In genomic region chrX:7926501-7926900, GRCh38 we compare ENCODE assay signal across 9 cellular contexts. TPM values are rescaled to one million over a fixed set of nuclear protein-coding genes. Genes with fewer than 3 reads are reported as not detected.
DNase-seq lines count a peak whose midpoint lies in the region; ATAC-seq and TF ChIP-seq lines count a peak whose summit lies in the region.
"Had no signal": no experiment of that assay in that cellular context is flagged by ENCODE, and none has a peak within 500 bp of the region (broad histone marks: within the 10 kb centered on the region; RNA-seq: fewer than 3 reads in every experiment).

No MANE protein-coding gene starts in this region.

- H3K36me3 Mint-ChIP-seq in stimulated activated naive CD8-positive, alpha-beta T cell treated with anti-CD3 and anti-CD28 coated beads, Interleukin-15, Interleukin-2, amounts not matched to agents 100 ng/mL and 50 ng/mL, for 24 hours (ENCODE audit: low read depth), result peaks cover 5% of the 10 kb centered on the region
- H3K36me3 Mint-ChIP-seq in mesothelial cell of epicardium, result no peaks in the 10 kb centered on the region

- no peak for DNase-seq in stimulated activated naive CD8-positive, alpha-beta T cell treated with anti-CD3 and anti-CD28 coated beads, Interleukin-15, Interleukin-2, amounts not matched to agents 100 U/mL and 50 U/mL, for 24 hours
- peak; percentile 3 to 9 for DNase-seq in cardiac fibroblast (ENCODE audit: low read depth in 2 of 2)
- no peak for DNase-seq in mesothelial cell of epicardium (ENCODE audit: low spot score in 2 of 2, unreplicated experiment in 2 of 2)
- DNase-seq in vagina (ENCODE audit: extremely low spot score in 2 of 2), result no peak
- no peak for DNase-seq in NOMO-1 (lab: John Stamatoyannopoulos, UW; ENCODE audit: unreplicated experiment in 2 of 2)
- DNase-seq in globus pallidus (ENCODE audit: low spot score), result no peak

- no peaks in the 10 kb centered on the region for H3K4me1 ChIP-seq in vagina

- intact Hi-C loops in vagina (cut with DNase I), result no loop called here

- H3K9me3 Mint-ChIP-seq in stimulated activated naive CD8-positive, alpha-beta T cell treated with anti-CD3 and anti-CD28 coated beads, Interleukin-15, Interleukin-2, amounts not matched to agents 100 ng/mL and 50 ng/mL, for 24 hours, result no peaks in the 10 kb centered on the region
- no peaks in the 10 kb centered on the region for H3K9me3 Mint-ChIP-seq in mesothelial cell of epicardium

- H3K4me3 Mint-ChIP-seq in stimulated activated naive CD8-positive, alpha-beta T cell treated with anti-CD3 and anti-CD28 coated beads, Interleukin-15, Interleukin-2, amounts not matched to agents 100 ng/mL and 50 ng/mL, for 24 hours, result peak overlapping the region; percentile 89
- peak overlapping the region; percentile 87 for H3K4me3 Mint-ChIP-seq in mesothelial cell of epicardium

- no peaks in the 10 kb centered on the region for H3K9me3 ChIP-seq in vagina

- peaks cover 13% of the 10 kb centered on the region for H3K4me1 Mint-ChIP-seq in stimulated activated naive CD8-positive, alpha-beta T cell treated with anti-CD3 and anti-CD28 coated beads, Interleukin-15, Interleukin-2, amounts not matched to agents 100 ng/mL and 50 ng/mL, for 24 hours (ENCODE audit: low read depth)
- peaks cover 11% of the 10 kb centered on the region for H3K4me1 Mint-ChIP-seq in mesothelial cell of epicardium

- H3K27ac Mint-ChIP-seq in stimulated activated naive CD8-positive, alpha-beta T cell treated with anti-CD3 and anti-CD28 coated beads, Interleukin-15, Interleukin-2, amounts not matched to agents 100 ng/mL and 50 ng/mL, for 24 hours, result peak overlapping the region; percentile 21
- peak overlapping the region; percentile 98 for H3K27ac Mint-ChIP-seq in mesothelial cell of epicardium

- no peaks in the 10 kb centered on the region for H3K27me3 ChIP-seq in vagina

- peak overlapping the region; percentile 60 to 65 for H3K4me3 ChIP-seq in cardiac fibroblast (replicated peaks in 1 of 2; ENCODE audit: low read depth in 2 of 2, low read length in 2 of 2)
- H3K4me3 ChIP-seq in vagina, result peak overlapping the region; percentile 55 to 57

- peak overlapping the region; percentile 49 for H3K27ac ChIP-seq in vagina

- peaks cover 0 to 1% of the 10 kb centered on the region in 2 donors for H3K36me3 ChIP-seq in vagina

- ATAC-seq in stimulated activated naive CD8-positive, alpha-beta T cell treated with anti-CD3 and anti-CD28 coated beads, Interleukin-15, Interleukin-2, amounts not matched to agents 100 U/mL and 50 U/mL, for 24 hours, result no peak
- no peak for ATAC-seq in GM21528 (IDR thresholded peaks at IDR 0.05; ENCODE audit: low FRiP score, unreplicated experiment)

- TF ChIP-seq POLR2A in vagina (IDR thresholded peaks at IDR 0.05), result no peak

- no peaks in the 10 kb centered on the region for H3K27me3 Mint-ChIP-seq in stimulated activated naive CD8-positive, alpha-beta T cell treated with anti-CD3 and anti-CD28 coated beads, Interleukin-15, Interleukin-2, amounts not matched to agents 100 ng/mL and 50 ng/mL, for 24 hours
- peaks cover 9% of the 10 kb centered on the region for H3K27me3 Mint-ChIP-seq in mesothelial cell of epicardium (ENCODE audit: low read depth)

- no peak for TF ChIP-seq CTCF in cardiac fibroblast (IDR thresholded peaks at IDR 0.05; ENCODE audit: low read depth, low read length)
- no peak for TF ChIP-seq CTCF in mesothelial cell of epicardium (IDR thresholded peaks at IDR 0.05; ENCODE audit: unreplicated experiment)
- TF ChIP-seq CTCF in vagina (IDR thresholded peaks at IDR 0.05), result no peak

RNA-seq across cellular contexts. Expression of gene PNPLA4, which starts 0.7 kb away (rescaled TPM):
- total RNA-seq in mesothelial cell of epicardium, result 16.5 to 20.2 TPM (median 17.0 TPM) in 3 replicates
- total RNA-seq in vagina, result 8.6 TPM
- total RNA-seq: LHCN-M2 had no signal

Comparison
In these comparisons a context has a peak if more than half of its experiments do, and no peak if none do; other contexts are left out.
1. DNase-seq: peak in cardiac fibroblast (2 of 2); none in stimulated activated naive CD8-positive, alpha-beta T cell treated with anti-CD3 and anti-CD28 coated beads, Interleukin-15, Interleukin-2, amounts not matched to agents 100 U/mL and 50 U/mL, for 24 hours (single experiment), mesothelial cell of epicardium (0 of 2), vagina (0 of 2), NOMO-1 (0 of 2) and globus pallidus (single experiment).